Comparison of ENCODE assay signal across 20 cellular contexts in the genomic region with DNA sequence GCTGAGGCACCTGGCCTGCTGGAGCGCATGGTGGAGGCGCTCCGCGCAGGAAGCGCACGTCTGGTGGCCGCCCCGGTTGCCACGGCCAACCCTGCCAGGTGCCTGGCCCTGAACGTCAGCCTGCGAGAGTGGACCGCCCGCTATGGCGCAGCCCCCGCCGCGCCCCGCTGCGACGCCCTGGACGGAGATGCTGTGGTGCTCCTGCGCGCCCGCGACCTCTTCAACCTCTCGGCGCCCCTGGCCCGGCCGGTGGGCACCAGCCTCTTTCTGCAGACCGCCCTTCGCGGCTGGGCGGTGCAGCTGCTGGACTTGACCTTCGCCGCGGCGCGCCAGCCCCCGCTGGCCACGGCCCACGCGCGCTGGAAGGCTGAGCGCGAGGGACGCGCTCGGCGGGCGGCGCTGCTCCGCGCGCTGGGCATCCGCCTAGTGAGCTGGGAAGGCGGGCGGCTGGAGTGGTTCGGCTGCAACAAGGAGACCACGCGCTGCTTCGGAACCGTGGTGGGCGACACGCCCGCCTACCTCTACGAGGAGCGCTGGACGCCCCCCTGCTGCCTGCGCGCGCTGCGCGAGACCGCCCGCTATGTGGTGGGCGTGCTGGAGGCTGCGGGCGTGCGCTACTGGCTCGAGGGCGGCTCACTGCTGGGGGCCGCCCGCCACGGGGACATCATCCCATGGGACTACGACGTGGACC. TPM values are rescaled to one million over a fixed set of nuclear protein-coding genes. Genes with fewer than 3 reads are reported as not detected.
DNase-seq lines count a peak whose midpoint lies in the region; ATAC-seq, FAIRE-seq and TF ChIP-seq lines count a peak whose summit lies in the region.
"Had no signal": no experiment of that assay in that cellular context is flagged by ENCODE, and none has a peak within 500 bp of the region (broad histone marks: within the 10 kb centered on the region; RNA-seq: fewer than 3 reads in every experiment).

No MANE protein-coding gene starts in this region.

- BruUV-seq in HepG2 (replicated peaks; lab: Mats Ljungman, UMichigan), result no TSS peak

- no peak overlapping the region for H3K4me3 ChIP-seq in HepG2 (replicated peaks in 1 of 3; ENCODE audit: insufficient read depth in 1 of 3, low read depth in 2 of 3, low read length in 3 of 3)
- H3K4me3 ChIP-seq in right lobe of liver, result no peak overlapping the region
- H3K4me3 ChIP-seq in esophagus squamous epithelium, result no peak overlapping the region
- H3K4me3 ChIP-seq in sigmoid colon, result no peak overlapping the region
- no peak overlapping the region for H3K4me3 ChIP-seq in neural progenitor cell
- H3K4me3 ChIP-seq: GM23248, SJCRH30 had no signal

- H3K9me3 ChIP-seq in HepG2 (ENCODE audit: low read length) (no peaks in the 10 kb centered on the region), right lobe of liver (no peaks in the 10 kb centered on the region), esophagus squamous epithelium (no peaks in the 10 kb centered on the region), sigmoid colon (no peaks in the 10 kb centered on the region), neural progenitor cell (ENCODE audit: low read depth) (no peaks in the 10 kb centered on the region)
- H3K9me3 ChIP-seq: BE2C, SJCRH30 had no signal

- H3K4me1 ChIP-seq in HepG2 (ENCODE audit: insufficient read depth, low read length), result peaks cover 19% of the 10 kb centered on the region
- peaks cover 0 to 6% (median 0%) of the 10 kb centered on the region in 4 donors for H3K4me1 ChIP-seq in right lobe of liver
- peaks cover 19 to 65% (median 28%) of the 10 kb centered on the region in 3 donors for H3K4me1 ChIP-seq in esophagus squamous epithelium
- peaks cover 0 to 24% (median 20%) of the 10 kb centered on the region in 4 donors for H3K4me1 ChIP-seq in sigmoid colon
- H3K4me1 ChIP-seq in neural progenitor cell, result no peaks in the 10 kb centered on the region
- H3K4me1 ChIP-seq: BE2C, SJCRH30 had no signal

- no peak overlapping the region for H3K4me3 Mint-ChIP-seq in neural progenitor cell
- H3K4me3 Mint-ChIP-seq: CD4-positive, alpha-beta memory T cell had no signal

- TF ChIP-seq POLR2A in HepG2 (IDR thresholded peaks at IDR 0.05; ENCODE audit: insufficient read depth in 1 of 2, low read depth in 2 of 2, low read length in 2 of 2) (no peak), right lobe of liver (IDR thresholded peaks at IDR 0.05) (no peak), esophagus squamous epithelium (IDR thresholded peaks at IDR 0.05) (no peak), sigmoid colon (IDR thresholded peaks at IDR 0.05) (no peak)

- no peak overlapping the region for H3K9ac ChIP-seq in HepG2 (ENCODE audit: insufficient read depth, low read depth, low read length)
- H3K9ac ChIP-seq in neural progenitor cell, result no peak overlapping the region
- H3K9ac ChIP-seq: GM23248 had no signal

- H3K27ac ChIP-seq in HepG2 (ENCODE audit: extremely low read length, insufficient read depth, low read length) (no peak overlapping the region), right lobe of liver (peak overlapping the region in 1 of 3 donors; percentile 43), esophagus squamous epithelium (peak overlapping the region; percentile 43 to 72 (median 62)), sigmoid colon (peak overlapping the region in 3 of 4 donors; percentile 19 to 54 (median 52)), neural progenitor cell (no peak overlapping the region)
- H3K27ac ChIP-seq: GM23248, SJCRH30 had no signal

- FAIRE-seq in HepG2 (lab: Jason Lieb, UNC), result no peak

- H3K4me1 Mint-ChIP-seq in neural progenitor cell, result no peaks in the 10 kb centered on the region

- H3K27me3 Mint-ChIP-seq in neural progenitor cell (ENCODE audit: insufficient read depth, low read depth), result peaks cover 8% of the 10 kb centered on the region
- H3K27me3 Mint-ChIP-seq: CD4-positive, alpha-beta memory T cell had no signal

- H3K4me2 ChIP-seq in HepG2 (ENCODE audit: low read depth, low read length), result no peak overlapping the region
- H3K4me2 ChIP-seq in neural progenitor cell, result no peak overlapping the region

- 98% methylated on average over 72 of the region's 86 CpGs for WGBS in HepG2 (ENCODE audit: low lambda C conversion rate)
- no CpG with 5 or more reads among the region's 86 CpGs for WGBS in right lobe of liver (ENCODE audit: insufficient coverage, low coverage, low lambda C conversion rate, missing lambda C conversion rate)
- 90 to 96% methylated on average over 4 to 19 of the region's 86 CpGs for whole genome bisulfite sequencing in esophagus squamous epithelium, 2 donors
- 96% methylated on average over 86 of the region's 86 CpGs for WGBS in sigmoid colon, 2 donors

- DNase-seq in HepG2 (ENCODE audit: low spot score) (no peak), right lobe of liver (no peak), esophagus squamous epithelium (lab: John Stamatoyannopoulos, UW) (no peak), sigmoid colon (peak; percentile 60), neural progenitor cell (ENCODE audit: low spot score) (no peak)
- DNase-seq: 8988T; BE2C; Calu3; CD4-positive, alpha-beta memory T cell; DMS79 treated with DMSO at 0.1 percent for 48 hours; GM23248; NCI-H1048; NCI-H1436 treated with DMSO at 0.1 percent for 48 hours; NCI-H2029 treated with DMSO at 0.1 percent for 48 hours; NCI-H748 treated with DMSO at 0.1 percent for 48 hours; SJCRH30 had no signal

- POLR2A ChIA-PET in HepG2 (lab: Yijun Ruan, JAX), result no interaction called here

- in situ Hi-C loops in HepG2 (cut with HindIII; ENCODE audit: extremely low pct_ligation_motif_present, low pct_unique_long_range_greater_than_20kb), result no loop called here

- 0 out of 5 replicates have a peak, but pooled peaks cover 0 to 4% of the 10 kb centered on the region in 2 experiments for H3K36me3 ChIP-seq in HepG2 (replicated peaks in 1 of 2; ENCODE audit: control insufficient read depth in 1 of 2, insufficient read depth in 2 of 2, low read length in 2 of 2)
- H3K36me3 ChIP-seq in right lobe of liver, result no peaks in the 10 kb centered on the region
- H3K36me3 ChIP-seq in esophagus squamous epithelium, result peaks cover 0 to 32% (median 0%) of the 10 kb centered on the region in 3 donors
- peaks cover 0 to 37% (median 2%) of the 10 kb centered on the region in 4 donors for H3K36me3 ChIP-seq in sigmoid colon
- no peaks in the 10 kb centered on the region for H3K36me3 ChIP-seq in neural progenitor cell
- H3K36me3 ChIP-seq: SJCRH30 had no signal

- H4K20me1 ChIP-seq in HepG2 (ENCODE audit: insufficient read depth, low read length) (no peaks in the 10 kb centered on the region), neural progenitor cell (ENCODE audit: low read depth) (peaks cover 18% of the 10 kb centered on the region)

- H3K79me2 ChIP-seq in HepG2 (ENCODE audit: insufficient read depth, low read length) (no peaks in the 10 kb centered on the region), neural progenitor cell (ENCODE audit: low read depth) (no peaks in the 10 kb centered on the region)

- ATAC-seq in HepG2, result no peak
- no peak for ATAC-seq in right lobe of liver
- no peak for ATAC-seq in HG03159 (IDR thresholded peaks at IDR 0.05; ENCODE audit: unreplicated experiment)
- ATAC-seq in GM21723 (IDR thresholded peaks at IDR 0.05; ENCODE audit: unreplicated experiment), result no peak
- ATAC-seq in GM19035 (IDR thresholded peaks at IDR 0.05; ENCODE audit: unreplicated experiment), result no peak
- ATAC-seq: HCT116 had no signal

- no peaks in the 10 kb centered on the region for H3K9me3 Mint-ChIP-seq in neural progenitor cell
- H3K9me3 Mint-ChIP-seq: CD4-positive, alpha-beta memory T cell had no signal

- intact Hi-C loops in HepG2 (cut with micrococcal nuclease; ENCODE audit: unreplicated experiment), result loop anchor here (5.0 kb wide), 1 partner anchor 86 kb away; no protein-coding TSS in a partner anchor
- intact Hi-C loops in right lobe of liver (cut with DNase I), result loop anchor here (5.0 to 10.0 kb wide), 2 partner anchors 86 to 239 kb away; no protein-coding TSS in a partner anchor
- intact Hi-C loops in esophagus squamous epithelium (cut with DNase I), result loop anchor here (2.0 to 10.0 kb wide), 2 partner anchors 85 to 239 kb away; no protein-coding TSS in a partner anchor
- intact Hi-C loops in sigmoid colon (cut with DNase I), result loop anchor here (5.0 kb wide), 1 partner anchor 236 kb away; no protein-coding TSS in a partner anchor

- H3K27me3 ChIP-seq in HepG2 (ENCODE audit: control insufficient read depth in 1 of 2, insufficient read depth in 2 of 2, low read length in 2 of 2), result no peaks in the 10 kb centered on the region
- no peaks in the 10 kb centered on the region for H3K27me3 ChIP-seq in right lobe of liver
- H3K27me3 ChIP-seq in esophagus squamous epithelium, result no peaks in the 10 kb centered on the region
- no peaks in the 10 kb centered on the region for H3K27me3 ChIP-seq in sigmoid colon
- H3K27me3 ChIP-seq in neural progenitor cell, result no peaks in the 10 kb centered on the region
- H3K27me3 ChIP-seq: BE2C, SJCRH30 had no signal

- CTCF ChIA-PET in HepG2 (lab: Yijun Ruan, JAX; ENCODE audit: low intra/inter-chr PET ratio, low total read pairs), result no interaction called here

- TF ChIP-seq CTCF in HepG2 (CRISPR knock-in tag; IDR thresholded peaks at IDR 0.05) (no peak), right lobe of liver (IDR thresholded peaks at IDR 0.05) (no peak), esophagus squamous epithelium (IDR thresholded peaks at IDR 0.05) (no peak), sigmoid colon (IDR thresholded peaks at IDR 0.05) (no peak), neural progenitor cell (IDR thresholded peaks at IDR 0.05) (no peak)

- H3K27ac Mint-ChIP-seq in neural progenitor cell, result no peak overlapping the region
- H3K27ac Mint-ChIP-seq: CD4-positive, alpha-beta memory T cell had no signal

- TF ChIP-seq EP300 in HepG2 (IDR thresholded peaks at IDR 0.05; ENCODE audit: low read depth in 2 of 2, low read length in 2 of 2) (no peak), HepG2 (CRISPR knock-in tag; IDR thresholded peaks at IDR 0.05; ENCODE audit: borderline replicate concordance) (no peak), sigmoid colon (IDR thresholded peaks at IDR 0.05) (no peak)

- TF ChIP-seq RAD21 in HepG2 (CRISPR knock-in tag; IDR thresholded peaks at IDR 0.05), result no peak

- no peak overlapping the region for H2AFZ ChIP-seq in HepG2 (ENCODE audit: low read length)
- no peak overlapping the region for H2AFZ ChIP-seq in neural progenitor cell (replicated peaks)
- H2AFZ ChIP-seq: GM23248 had no signal

- peaks cover 11% of the 10 kb centered on the region for H3K36me3 Mint-ChIP-seq in neural progenitor cell

- H3F3A ChIP-seq in neural progenitor cell (ENCODE audit: low read depth), result peaks cover 10% of the 10 kb centered on the region

RNA-seq across cellular contexts. Expression of a gene that starts 9.7 kb away (rescaled TPM):
- total RNA-seq in HepG2 (2016; rRNA removed; fragmentation: Illumina TruSeq; extraction: Trizol) (32.2 and 43.1 TPM in 2 replicates), right lobe of liver (10 to 100 TPM; 16.9 to 28.1 (median 23.7) TPM), esophagus squamous epithelium (10 to 100 TPM; 60.1 to 86.4 (median 69.7) TPM), sigmoid colon (10 to 100 TPM; 42.5 to 62.6 (median 49.7) TPM), neural progenitor cell (ENCODE audit: low replicate concordance) (54.1 and 149 TPM in 2 replicates)
- 13.6 and 15.4 TPM in 2 replicates for total RNA-seq in HepG2 (2016; cell fraction: cytosol; rRNA removed; fragmentation: Illumina TruSeq; extraction: Trizol; ENCODE audit: low read depth)
- 25.7 and 41.7 TPM in 2 replicates for total RNA-seq in HepG2 (2016; cell fraction: insoluble cytoplasmic fraction; rRNA removed; fragmentation: Illumina TruSeq; extraction: Trizol)
- total RNA-seq in HepG2 (2016; cell fraction: membrane; rRNA removed; fragmentation: Illumina TruSeq; extraction: Trizol), result 30.2 and 30.9 TPM in 2 replicates
- total RNA-seq in HepG2 (2016; cell fraction: nucleus; rRNA removed; fragmentation: Illumina TruSeq; extraction: Trizol), result 30.6 and 31.6 TPM in 2 replicates
- polyA plus RNA-seq in HepG2 (2011; rRNA removed) (57.3 and 80.7 TPM in 2 replicates), sigmoid colon (10 to 100 TPM; 45.0 to 63.4 (median 51.8) TPM)
- 34.2 and 64.8 TPM in 2 replicates for polyA plus RNA-seq in HepG2 (2011; cell fraction: cytosol; rRNA removed)
- polyA plus RNA-seq in HepG2 (2011; cell fraction: nucleus; rRNA removed), result 266 and 313 TPM in 2 replicates
- 35.6 and 48.5 TPM in 2 replicates for polyA plus RNA-seq in HepG2 (2012)
- 8.5 and 9.3 TPM in 2 replicates for polyA plus RNA-seq in HepG2 (2016; cell fraction: cytosol; fragmentation: Illumina TruSeq; extraction: Trizol; ENCODE audit: low read depth)
- polyA plus RNA-seq in HepG2 (2016; cell fraction: insoluble cytoplasmic fraction; fragmentation: Illumina TruSeq; extraction: Trizol; ENCODE audit: low read depth), result 34.1 and 37.8 TPM in 2 replicates
- polyA plus RNA-seq in HepG2 (2016; cell fraction: membrane; fragmentation: Illumina TruSeq; extraction: Trizol; ENCODE audit: low read depth), result 21.1 and 23.2 TPM in 2 replicates
- 78.0 and 78.1 TPM in 2 replicates for polyA plus RNA-seq in HepG2 (2016; cell fraction: nucleus; fragmentation: Illumina TruSeq; extraction: Trizol; ENCODE audit: insufficient read depth, low read depth)
- 47.8 and 141 TPM in 2 replicates for polyA minus RNA-seq in HepG2 (2011; rRNA and poly(A)+ RNA removed; ENCODE audit: low replicate concordance)
- polyA minus RNA-seq in HepG2 (2011; cell fraction: cytosol; rRNA and poly(A)+ RNA removed), result 30.6 and 39.4 TPM in 2 replicates
- 37.0 and 47.4 TPM in 2 replicates for polyA minus RNA-seq in HepG2 (2011; cell fraction: nucleus; rRNA and poly(A)+ RNA removed)

RNA-seq across cellular contexts. Expression of a gene that starts 10.1 kb away (rescaled TPM):
- total RNA-seq in HepG2 (2016; rRNA removed; fragmentation: Illumina TruSeq; extraction: Trizol) (4.0 and 9.8 TPM in 2 replicates), right lobe of liver (1 to 10 TPM; 5.8 to 9.5 (median 7.4) TPM), esophagus squamous epithelium (10 to 100 TPM in 1 of 4 donors, 1 to 10 TPM in 3; 5.6 to 12.6 (median 9.3) TPM), sigmoid colon (10 to 100 TPM; 15.0 to 31.0 (median 15.7) TPM), neural progenitor cell (ENCODE audit: low replicate concordance) (18.6 and 40.5 TPM in 2 replicates)
- 1.2 and 1.9 TPM in 2 replicates for total RNA-seq in HepG2 (2016; cell fraction: cytosol; rRNA removed; fragmentation: Illumina TruSeq; extraction: Trizol; ENCODE audit: low read depth)
- total RNA-seq in HepG2 (2016; cell fraction: insoluble cytoplasmic fraction; rRNA removed; fragmentation: Illumina TruSeq; extraction: Trizol), result 3.4 and 11.2 TPM in 2 replicates
- total RNA-seq in HepG2 (2016; cell fraction: membrane; rRNA removed; fragmentation: Illumina TruSeq; extraction: Trizol), result 3.6 and 3.7 TPM in 2 replicates
- total RNA-seq in HepG2 (2016; cell fraction: nucleus; rRNA removed; fragmentation: Illumina TruSeq; extraction: Trizol), result 11.2 and 11.6 TPM in 2 replicates
- polyA plus RNA-seq in HepG2 (2011; rRNA removed) (7.3 and 9.2 TPM in 2 replicates), sigmoid colon (10 to 100 TPM in 1 of 3 donors, 1 to 10 TPM in 2; 1.4 to 11.9 (median 3.6) TPM)
- 7.8 and 9.7 TPM in 2 replicates for polyA plus RNA-seq in HepG2 (2011; cell fraction: cytosol; rRNA removed)
- polyA plus RNA-seq in HepG2 (2011; cell fraction: nucleus; rRNA removed), result 27.5 and 33.9 TPM in 2 replicates
- 12.4 and 17.0 TPM in 2 replicates for polyA plus RNA-seq in HepG2 (2012)
- 0.63 and 1.3 TPM in 2 replicates for polyA plus RNA-seq in HepG2 (2016; cell fraction: cytosol; fragmentation: Illumina TruSeq; extraction: Trizol; ENCODE audit: low read depth)
- 5.1 TPM in 2 replicates for polyA plus RNA-seq in HepG2 (2016; cell fraction: insoluble cytoplasmic fraction; fragmentation: Illumina TruSeq; extraction: Trizol; ENCODE audit: low read depth)
- 1.7 and 2.3 TPM in 2 replicates for polyA plus RNA-seq in HepG2 (2016; cell fraction: membrane; fragmentation: Illumina TruSeq; extraction: Trizol; ENCODE audit: low read depth)
- 34.8 and 35.7 TPM in 2 replicates for polyA plus RNA-seq in HepG2 (2016; cell fraction: nucleus; fragmentation: Illumina TruSeq; extraction: Trizol; ENCODE audit: insufficient read depth, low read depth)
- 6.9 and 11.0 TPM in 2 replicates for polyA minus RNA-seq in HepG2 (2011; rRNA and poly(A)+ RNA removed; ENCODE audit: low replicate concordance)
- 7.5 and 8.8 TPM in 2 replicates for polyA minus RNA-seq in HepG2 (2011; cell fraction: cytosol; rRNA and poly(A)+ RNA removed)
- polyA minus RNA-seq in HepG2 (2011; cell fraction: nucleus; rRNA and poly(A)+ RNA removed), result 10.3 and 11.5 TPM in 2 replicates

RNA-seq across cellular contexts. Expression of a gene that starts 32.4 kb away (rescaled TPM):
- 62.9 and 120 TPM in 2 replicates for total RNA-seq in HepG2 (2016; rRNA removed; fragmentation: Illumina TruSeq; extraction: Trizol)
- 32.1 and 33.8 TPM in 2 replicates for total RNA-seq in HepG2 (2016; cell fraction: cytosol; rRNA removed; fragmentation: Illumina TruSeq; extraction: Trizol; ENCODE audit: low read depth)
- total RNA-seq in HepG2 (2016; cell fraction: insoluble cytoplasmic fraction; rRNA removed; fragmentation: Illumina TruSeq; extraction: Trizol), result 60.0 and 120 TPM in 2 replicates
- total RNA-seq in HepG2 (2016; cell fraction: membrane; rRNA removed; fragmentation: Illumina TruSeq; extraction: Trizol), result 66.6 and 68.6 TPM in 2 replicates
- 104 and 128 TPM in 2 replicates for total RNA-seq in HepG2 (2016; cell fraction: nucleus; rRNA removed; fragmentation: Illumina TruSeq; extraction: Trizol)
- 159 and 209 TPM in 2 replicates for polyA plus RNA-seq in HepG2 (2011; rRNA removed)
- 144 and 165 TPM in 2 replicates for polyA plus RNA-seq in HepG2 (2011; cell fraction: cytosol; rRNA removed)
- 113 and 131 TPM in 2 replicates for polyA plus RNA-seq in HepG2 (2011; cell fraction: nucleus; rRNA removed)
- 119 and 235 TPM in 2 replicates for polyA plus RNA-seq in HepG2 (2012)
- polyA plus RNA-seq in HepG2 (2016; cell fraction: cytosol; fragmentation: Illumina TruSeq; extraction: Trizol; ENCODE audit: low read depth), result 34.6 and 34.8 TPM in 2 replicates
- 74.0 and 78.9 TPM in 2 replicates for polyA plus RNA-seq in HepG2 (2016; cell fraction: insoluble cytoplasmic fraction; fragmentation: Illumina TruSeq; extraction: Trizol; ENCODE audit: low read depth)
- 51.1 and 55.4 TPM in 2 replicates for polyA plus RNA-seq in HepG2 (2016; cell fraction: membrane; fragmentation: Illumina TruSeq; extraction: Trizol; ENCODE audit: low read depth)
- 197 and 219 TPM in 2 replicates for polyA plus RNA-seq in HepG2 (2016; cell fraction: nucleus; fragmentation: Illumina TruSeq; extraction: Trizol; ENCODE audit: insufficient read depth, low read depth)
- polyA minus RNA-seq in HepG2 (2011; rRNA and poly(A)+ RNA removed; ENCODE audit: low replicate concordance), result 282 and 502 TPM in 2 replicates
- polyA minus RNA-seq in HepG2 (2011; cell fraction: cytosol; rRNA and poly(A)+ RNA removed), result 101 and 104 TPM in 2 replicates
- 52.3 and 68.3 TPM in 2 replicates for polyA minus RNA-seq in HepG2 (2011; cell fraction: nucleus; rRNA and poly(A)+ RNA removed)
- total RNA-seq in right lobe of liver, result 1 to 10 TPM; 1.8 to 8.0 (median 4.4) TPM
- total RNA-seq in esophagus squamous epithelium, result 100 to 1,000 TPM in 3 of 4 donors, 10 to 100 TPM in 1; 97.3 to 156 (median 114) TPM
- 10 to 100 TPM; 21.8 to 28.8 (median 24.8) TPM for total RNA-seq in sigmoid colon
- polyA plus RNA-seq in sigmoid colon, result 100 to 1,000 TPM in 1 of 3 donors, 10 to 100 TPM in 2; 24.7 to 122 (median 30.6) TPM
- 39.5 and 81.6 TPM in 2 replicates for total RNA-seq in neural progenitor cell (ENCODE audit: low replicate concordance)

RNA-seq across cellular contexts. Expression of a gene that starts 39.1 kb away (rescaled TPM):
- total RNA-seq in HepG2 (2016; rRNA removed; fragmentation: Illumina TruSeq; extraction: Trizol) (6.7 and 13.2 TPM in 2 replicates), right lobe of liver (10 to 100 TPM; 15.1 to 20.2 (median 16.9) TPM), esophagus squamous epithelium (10 to 100 TPM; 28.8 to 54.2 (median 31.8) TPM), sigmoid colon (10 to 100 TPM; 14.7 to 33.8 (median 16.7) TPM), neural progenitor cell (ENCODE audit: low replicate concordance) (14.9 and 22.2 TPM in 2 replicates)
- 3.7 and 5.6 TPM in 2 replicates for total RNA-seq in HepG2 (2016; cell fraction: cytosol; rRNA removed; fragmentation: Illumina TruSeq; extraction: Trizol; ENCODE audit: low read depth)
- 7.7 and 10.7 TPM in 2 replicates for total RNA-seq in HepG2 (2016; cell fraction: insoluble cytoplasmic fraction; rRNA removed; fragmentation: Illumina TruSeq; extraction: Trizol)
- 10.7 and 11.6 TPM in 2 replicates for total RNA-seq in HepG2 (2016; cell fraction: membrane; rRNA removed; fragmentation: Illumina TruSeq; extraction: Trizol)
- 9.5 and 12.7 TPM in 2 replicates for total RNA-seq in HepG2 (2016; cell fraction: nucleus; rRNA removed; fragmentation: Illumina TruSeq; extraction: Trizol)
- polyA plus RNA-seq in HepG2 (2011; rRNA removed) (7.3 and 9.2 TPM in 2 replicates), sigmoid colon (10 to 100 TPM; 18.6 to 51.7 (median 32.6) TPM)
- 5.7 and 8.3 TPM in 2 replicates for polyA plus RNA-seq in HepG2 (2011; cell fraction: cytosol; rRNA removed)
- 19.6 and 26.3 TPM in 2 replicates for polyA plus RNA-seq in HepG2 (2011; cell fraction: nucleus; rRNA removed)
- 12.3 and 18.9 TPM in 2 replicates for polyA plus RNA-seq in HepG2 (2012)
- polyA plus RNA-seq in HepG2 (2016; cell fraction: cytosol; fragmentation: Illumina TruSeq; extraction: Trizol; ENCODE audit: low read depth), result 4.2 and 4.7 TPM in 2 replicates
- polyA plus RNA-seq in HepG2 (2016; cell fraction: insoluble cytoplasmic fraction; fragmentation: Illumina TruSeq; extraction: Trizol; ENCODE audit: low read depth), result 12.5 and 12.9 TPM in 2 replicates
- 6.8 and 7.6 TPM in 2 replicates for polyA plus RNA-seq in HepG2 (2016; cell fraction: membrane; fragmentation: Illumina TruSeq; extraction: Trizol; ENCODE audit: low read depth)
- polyA plus RNA-seq in HepG2 (2016; cell fraction: nucleus; fragmentation: Illumina TruSeq; extraction: Trizol; ENCODE audit: insufficient read depth, low read depth), result 26.1 and 27.2 TPM in 2 replicates
- 10.6 and 14.4 TPM in 2 replicates for polyA minus RNA-seq in HepG2 (2011; rRNA and poly(A)+ RNA removed; ENCODE audit: low replicate concordance)
- polyA minus RNA-seq in HepG2 (2011; cell fraction: cytosol; rRNA and poly(A)+ RNA removed), result 8.2 and 11.7 TPM in 2 replicates
- 9.1 TPM in 2 replicates for polyA minus RNA-seq in HepG2 (2011; cell fraction: nucleus; rRNA and poly(A)+ RNA removed)

Comparison
In these comparisons a context has a peak if more than half of its experiments do, and no peak if none do; other contexts are left out.
1. H3K27ac ChIP-seq: peak in esophagus squamous epithelium (4 of 4) and sigmoid colon (3 of 4); none in HepG2 (single experiment) and neural progenitor cell (single experiment).